ENCODE assay signal across 9 cellular contexts in genomic region chr6:56292505-56293181, GRCh38. TPM values are rescaled to one million over a fixed set of nuclear protein-coding genes. Genes with fewer than 3 reads are reported as not detected.
DNase-seq lines count a peak whose midpoint lies in the region; ATAC-seq and TF ChIP-seq lines count a peak whose summit lies in the region.
"Had no signal": no experiment of that assay in that cellular context is flagged by ENCODE, and none has a peak within 500 bp of the region (broad histone marks: within the 10 kb centered on the region; RNA-seq: fewer than 3 reads in every experiment).

No MANE protein-coding gene starts in this region.

- DNase-seq in GM10248 (ENCODE audit: extremely low spot score) (peak; percentile 15), Karpas-422 (peak; percentile 69), PC-9 (peak in 1 of 2 experiments; percentile 40), endothelial cell (ENCODE audit: low spot score) (peak; percentile 44), mucosa of descending colon (peak in 1 of 3 donors; percentile 62), T-helper 17 cell (no peak), cortex of kidney (lab: John Stamatoyannopoulos, UW) (no peak)

- CTCF ChIA-PET in GM10248 (lab: Yijun Ruan, JAX) (interaction anchor here (1.0 to 2.8 kb wide), 8 partner anchors 22 to 1023 kb away, joined by 3 to 12 read pairs (median 4); no protein-coding TSS in a partner anchor), PC-9 (lab: Charles Lee) (interaction anchor here (0.6 to 1.2 kb wide), 4 partner anchors 33 to 1017 kb away, joined by 3 to 4 read pairs (median 4); no protein-coding TSS in a partner anchor)

- H3K27ac Mint-ChIP-seq in endothelial cell (ENCODE audit: unreplicated experiment), result no peak overlapping the region
- no peak overlapping the region for H3K27ac Mint-ChIP-seq in T-helper 17 cell

- no peaks in the 10 kb centered on the region for H3F3A ChIP-seq in PC-9 (ENCODE audit: insufficient read depth, low read depth)

- H3K27me3 ChIP-seq in Karpas-422 (ENCODE audit: low read length), result no peaks in the 10 kb centered on the region
- H3K27me3 ChIP-seq in PC-9 (ENCODE audit: insufficient read depth, low read depth), result no peaks in the 10 kb centered on the region

- H3K27ac ChIP-seq in Karpas-422 (ENCODE audit: low read length), result no peak overlapping the region
- no peak overlapping the region for H3K27ac ChIP-seq in PC-9

- ATAC-seq in mucosa of descending colon, result peak; percentile 62
- ATAC-seq in GM18858 (IDR thresholded peaks at IDR 0.05; ENCODE audit: unreplicated experiment), result no peak
- ATAC-seq in T-helper 17 cell, result no peak

- H3K4me3 Mint-ChIP-seq in endothelial cell (ENCODE audit: unreplicated experiment) (no peak overlapping the region), T-helper 17 cell (no peak overlapping the region)

- no peaks in the 10 kb centered on the region for H3K9me3 ChIP-seq in Karpas-422 (ENCODE audit: low read length)
- no peaks in the 10 kb centered on the region for H3K9me3 ChIP-seq in PC-9 (ENCODE audit: insufficient read depth, low read depth)
- H3K9me3 ChIP-seq in mucosa of descending colon, result no peaks in the 10 kb centered on the region
- no peaks in the 10 kb centered on the region for H3K9me3 ChIP-seq in T-helper 17 cell (ENCODE audit: control insufficient read depth, low read length, poor library complexity, severe bottlenecking)

- BruUV-seq in PC-9 (replicated peaks; lab: Mats Ljungman, UMichigan), result no TSS peak

- H3K36me3 ChIP-seq in Karpas-422 (ENCODE audit: insufficient read depth, low read length) (no peaks in the 10 kb centered on the region), PC-9 (ENCODE audit: low read depth) (no peaks in the 10 kb centered on the region), mucosa of descending colon (ENCODE audit: low read depth) (no peaks in the 10 kb centered on the region)

- H3K79me2 ChIP-seq in Karpas-422 (ENCODE audit: low read length), result no peaks in the 10 kb centered on the region
- H3K79me2 ChIP-seq in PC-9 (ENCODE audit: low read depth), result no peaks in the 10 kb centered on the region

- intact Hi-C loops in PC-9 (cut with micrococcal nuclease; ENCODE audit: unreplicated experiment), result loop anchor here (1.0 to 2.0 kb wide), 3 partner anchors 312 to 1016 kb away; no protein-coding TSS in a partner anchor
- intact Hi-C loops in mucosa of descending colon (cut with DNase I, micrococcal nuclease), result loop anchor here in 1 of 2 donors (5.0 kb wide), 1 partner anchor 310 kb away; no protein-coding TSS in a partner anchor

- H3K4me1 Mint-ChIP-seq in endothelial cell (ENCODE audit: unreplicated experiment) (no peaks in the 10 kb centered on the region), T-helper 17 cell (no peaks in the 10 kb centered on the region)

- peak; percentile 16 for TF ChIP-seq CTCF in GM10248 (IDR thresholded peaks at IDR 0.05; ENCODE audit: control extremely low read depth, extremely low read depth, low read depth, missing control alignments)
- TF ChIP-seq CTCF in PC-9 (conservative IDR thresholded peaks at IDR 0.05), result peak; percentile 79
- peak; percentile 42 for TF ChIP-seq CTCF in endothelial cell (IDR thresholded peaks at IDR 0.05; ENCODE audit: unreplicated experiment)
- no peak for TF ChIP-seq CTCF in mucosa of descending colon (IDR thresholded peaks at IDR 0.05)

- POLR2A ChIA-PET in GM10248 (lab: Yijun Ruan, JAX), result no interaction called here
- POLR2A ChIA-PET in PC-9 (lab: Charles Lee; ENCODE audit: unreplicated experiment), result interaction anchor here (0.6 kb wide), 1 partner anchor 612 kb away, joined by 3 read pairs; no protein-coding TSS in a partner anchor

- H3K9me3 Mint-ChIP-seq in endothelial cell (ENCODE audit: unreplicated experiment), result no peaks in the 10 kb centered on the region

- H3K4me3 ChIP-seq in Karpas-422 (ENCODE audit: low read length) (no peak overlapping the region), PC-9 (no peak overlapping the region), mucosa of descending colon (no peak overlapping the region)

- no peaks in the 10 kb centered on the region for H3K36me3 Mint-ChIP-seq in endothelial cell (ENCODE audit: low read depth, unreplicated experiment)
- no peaks in the 10 kb centered on the region for H3K36me3 Mint-ChIP-seq in T-helper 17 cell (ENCODE audit: low read depth)

- H3K9ac ChIP-seq in Karpas-422 (ENCODE audit: low read length), result no peak overlapping the region

- H4K20me1 ChIP-seq in Karpas-422 (ENCODE audit: insufficient read depth, low read depth, low read length) (no peaks in the 10 kb centered on the region), PC-9 (ENCODE audit: insufficient read depth) (no peaks in the 10 kb centered on the region)

- H3K4me2 ChIP-seq in Karpas-422 (ENCODE audit: low read depth, low read length, poor library complexity, severe bottlenecking) (no peak overlapping the region), PC-9 (no peak overlapping the region)

- H3K4me1 ChIP-seq in Karpas-422 (ENCODE audit: low read length) (peaks cover 4% of the 10 kb centered on the region; the same call in 1 of the 2 replicates), PC-9 (replicated peaks; ENCODE audit: insufficient read depth) (peaks cover 5% of the 10 kb centered on the region), mucosa of descending colon (ENCODE audit: low read depth) (no peaks in the 10 kb centered on the region)

- H3K9me2 ChIP-seq in Karpas-422 (replicated peaks; ENCODE audit: insufficient read depth, low read length), result no peaks in the 10 kb centered on the region
- no peaks in the 10 kb centered on the region for H3K9me2 ChIP-seq in PC-9 (ENCODE audit: insufficient read depth)

- H2AFZ ChIP-seq in Karpas-422 (ENCODE audit: low read length) (no peak overlapping the region), PC-9 (no peak overlapping the region)

- no peaks in the 10 kb centered on the region for H3K27me3 Mint-ChIP-seq in endothelial cell (ENCODE audit: unreplicated experiment)
- no peaks in the 10 kb centered on the region for H3K27me3 Mint-ChIP-seq in T-helper 17 cell

RNA-seq across cellular contexts. Expression of gene COL21A1, which starts 45.3 kb away (rescaled TPM):
- total RNA-seq in Karpas-422 (2014; rRNA removed; shearing (Covaris generic); ENCODE audit: low replicate concordance), result not detected in 2 replicates
- total RNA-seq in PC-9 (2021) (0.13 TPM in 1 of 2 replicates, not detected in the other), endothelial cell (ENCODE audit: unreplicated experiment) (1.2 TPM), mucosa of descending colon (10 to 100 TPM in 1 of 3 donors, 1 to 10 TPM in 1, under 1 TPM in 1; 0.35 to 20.5 (median 2.1) TPM), T-helper 17 cell (not detected)
- total RNA-seq: activated CD8-positive, alpha-beta memory T cell treated with anti-CD3 and anti-CD28 coated beads for 36 hours had no signal

Comparison
In these comparisons a context has a peak if more than half of its experiments do, and no peak if none do; other contexts are left out.
1. DNase-seq: peak in GM10248 (single experiment), Karpas-422 (single experiment) and endothelial cell (single experiment); none in T-helper 17 cell (0 of 3) and cortex of kidney (single experiment).